ENCODE assay signal across 11 cellular contexts in genomic region chr17:39014044-39014794, GRCh38. TPM values are rescaled to one million over a fixed set of nuclear protein-coding genes. Genes with fewer than 3 reads are reported as not detected.
DNase-seq lines count a peak whose midpoint lies in the region; ATAC-seq and TF ChIP-seq lines count a peak whose summit lies in the region.
"Had no signal": no experiment of that assay in that cellular context is flagged by ENCODE, and none has a peak within 500 bp of the region (broad histone marks: within the 10 kb centered on the region; RNA-seq: fewer than 3 reads in every experiment).

No MANE protein-coding gene starts in this region.

- ATAC-seq in omental fat pad (ENCODE audit: low FRiP score): peak; percentile 41
- ATAC-seq in GM21367 (IDR thresholded peaks at IDR 0.05; ENCODE audit: unreplicated experiment): no peak

- H3K9me3 ChIP-seq in CD4-positive, alpha-beta memory T cell (ENCODE audit: control insufficient read depth in 1 of 2, low read length in 2 of 2): no peaks in the 10 kb centered on the region
- H3K9me3 ChIP-seq in testis: no peaks in the 10 kb centered on the region
- no peaks in the 10 kb centered on the region for H3K9me3 ChIP-seq in Peyer's patch

- H3K9me3 Mint-ChIP-seq in CD4-positive, alpha-beta memory T cell: no peaks in the 10 kb centered on the region
- no peaks in the 10 kb centered on the region for H3K9me3 Mint-ChIP-seq in dendritic cell treated with granulocyte-macrophage colony-stimulating factor and Interleukin-4, amounts not matched to agents 40 ng/mL and 50 ng/mL, for 4 days

- no peaks in the 10 kb centered on the region for H3K27me3 Mint-ChIP-seq in CD4-positive, alpha-beta memory T cell
- peaks cover 2% of the 10 kb centered on the region for H3K27me3 Mint-ChIP-seq in dendritic cell treated with granulocyte-macrophage colony-stimulating factor and Interleukin-4, amounts not matched to agents 40 ng/mL and 50 ng/mL, for 4 days

- no peak overlapping the region for H3K4me3 Mint-ChIP-seq in CD4-positive, alpha-beta memory T cell
- H3K4me3 Mint-ChIP-seq in dendritic cell treated with granulocyte-macrophage colony-stimulating factor and Interleukin-4, amounts not matched to agents 40 ng/mL and 50 ng/mL, for 4 days: no peak overlapping the region

- no peaks in the 10 kb centered on the region for H3K27me3 ChIP-seq in CD4-positive, alpha-beta memory T cell (ENCODE audit: insufficient read depth, low read length)
- H3K27me3 ChIP-seq in testis (no peaks in the 10 kb centered on the region), Peyer's patch (no peaks in the 10 kb centered on the region)

- peaks cover 32% of the 10 kb centered on the region for H3K4me1 ChIP-seq in CD4-positive, alpha-beta memory T cell (ENCODE audit: insufficient read depth, low read length)
- H3K4me1 ChIP-seq in testis (no peaks in the 10 kb centered on the region), Peyer's patch (peaks cover 0 to 5% (median 0%) of the 10 kb centered on the region in 4 donors)

- intact Hi-C loops in CD4-positive, alpha-beta memory T cell (cut with micrococcal nuclease): no loop called here
- intact Hi-C loops in dendritic cell treated with granulocyte-macrophage colony-stimulating factor and Interleukin-4, amounts not matched to agents 40 ng/mL and 50 ng/mL, for 4 days (cut with micrococcal nuclease): no loop called here
- intact Hi-C loops in testis (cut with DNase I; ENCODE audit: low total_unique reads): no loop called here

- H3K4me3 ChIP-seq in CD4-positive, alpha-beta memory T cell (ENCODE audit: low read length in 2 of 2): no peak overlapping the region
- H3K4me3 ChIP-seq in testis (no peak overlapping the region), Peyer's patch (no peak overlapping the region)

- TF ChIP-seq CTCF in omental fat pad (IDR thresholded peaks at IDR 0.05) (no peak), testis (IDR thresholded peaks at IDR 0.05) (no peak), Peyer's patch (IDR thresholded peaks at IDR 0.05) (no peak)

- H3K36me3 Mint-ChIP-seq in CD4-positive, alpha-beta memory T cell: no peaks in the 10 kb centered on the region
- H3K36me3 Mint-ChIP-seq in dendritic cell treated with granulocyte-macrophage colony-stimulating factor and Interleukin-4, amounts not matched to agents 40 ng/mL and 50 ng/mL, for 4 days (ENCODE audit: low read depth): no peaks in the 10 kb centered on the region

- DNase-seq in CD4-positive, alpha-beta memory T cell: no peak
- DNase-seq in MV-4-11 (lab: John Stamatoyannopoulos, UW) (peak; percentile 5), omental fat pad (ENCODE audit: low spot score) (no peak), NCI-H774 (lab: John Stamatoyannopoulos, UW) (no peak), testis (no peak), Peyer's patch (no peak)
- DNase-seq: effector CD4-positive, alpha-beta T cell; KG1; stimulated activated naive CD4-positive, alpha-beta T cell treated with Interleukin-2 at 50 U/mL for 16 hours had no signal

- H3K4me1 Mint-ChIP-seq in CD4-positive, alpha-beta memory T cell: peaks cover 18 to 32% (median 25%) of the 10 kb centered on the region in 4 donors
- H3K4me1 Mint-ChIP-seq in dendritic cell treated with granulocyte-macrophage colony-stimulating factor and Interleukin-4, amounts not matched to agents 40 ng/mL and 50 ng/mL, for 4 days (ENCODE audit: low read depth): peaks cover 50% of the 10 kb centered on the region

- H3K27ac Mint-ChIP-seq in CD4-positive, alpha-beta memory T cell: peak overlapping the region in 5 of 7 donors; percentile 54 to 81 (median 60)
- H3K27ac Mint-ChIP-seq in dendritic cell treated with granulocyte-macrophage colony-stimulating factor and Interleukin-4, amounts not matched to agents 40 ng/mL and 50 ng/mL, for 4 days: peak overlapping the region; percentile 53

- TF ChIP-seq POLR2A in testis (IDR thresholded peaks at IDR 0.05): no peak
- no peak for TF ChIP-seq POLR2A in Peyer's patch (IDR thresholded peaks at IDR 0.05)

- 79% methylated on average over 3 to 4 of the region's 4 CpGs for WGBS in testis, 2 donors

- POLR2A ChIA-PET in CD4-positive, alpha-beta memory T cell (lab: Charles Lee; ENCODE audit: partially characterized antibody): no interaction called here

- H3K27ac ChIP-seq in CD4-positive, alpha-beta memory T cell (ENCODE audit: low read depth, low read length): no peak overlapping the region
- H3K27ac ChIP-seq in testis (no peak overlapping the region), Peyer's patch (no peak overlapping the region)

- H3K36me3 ChIP-seq in CD4-positive, alpha-beta memory T cell (ENCODE audit: insufficient read depth, low read length): no peaks in the 10 kb centered on the region
- H3K36me3 ChIP-seq in testis (ENCODE audit: low read depth, missing control alignments) (no peaks in the 10 kb centered on the region), Peyer's patch (no peaks in the 10 kb centered on the region)

- CTCF ChIA-PET in CD4-positive, alpha-beta memory T cell (lab: Charles Lee; ENCODE audit: partially characterized antibody): interaction anchor here (1.6 kb wide), 1 partner anchor 139 kb away, joined by 6 read pairs; no protein-coding TSS in a partner anchor

RNA-seq across cellular contexts. Expression of gene FBXO47, which starts 47.0 kb away (rescaled TPM):
- not detected for total RNA-seq in CD4-positive, alpha-beta memory T cell
- polyA plus RNA-seq in CD4-positive, alpha-beta memory T cell: not detected
- total RNA-seq in omental fat pad (not detected), testis (10 to 100 TPM in 1 of 2 donors, 1 to 10 TPM in 1; 6.3 to 11.6 TPM), Peyer's patch (not detected)
- polyA plus RNA-seq in testis (ENCODE audit: insufficient read depth, low read depth, low replicate concordance): 5.8 TPM

Comparison
In these comparisons a context has a peak if more than half of its experiments do, and no peak if none do; other contexts are left out.
1. RNA of gene FBXO47, which starts 47.0 kb away (total RNA-seq): 6.3 to 11.6 TPM in testis; not detected in omental fat pad, not detected in CD4-positive, alpha-beta memory T cell and not detected in Peyer's patch; every median in the first group is over 4 times any median in the second.